In the genomic region with DNA sequence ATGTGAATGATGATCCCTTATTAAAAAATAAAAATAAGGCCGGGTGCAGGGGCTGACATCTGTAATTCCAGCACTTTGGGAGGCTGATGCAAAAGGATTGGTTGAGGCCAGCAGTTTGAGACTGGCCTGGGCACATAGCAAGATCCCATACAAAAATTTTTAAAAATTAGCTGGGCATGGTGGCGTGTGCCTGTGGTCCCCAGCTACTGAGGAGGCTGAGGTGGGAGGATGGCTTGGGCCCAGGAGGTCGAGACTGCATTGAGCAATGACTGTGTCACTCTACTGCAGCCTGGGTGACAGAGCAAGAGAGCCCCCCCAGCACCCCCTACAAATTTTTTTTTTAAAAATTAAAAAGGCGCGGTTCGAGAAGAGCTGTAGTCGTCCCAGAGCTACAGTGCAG, we compare ENCODE assay signal across 8 cellular contexts. TPM values are rescaled to one million over a fixed set of nuclear protein-coding genes. Genes with fewer than 3 reads are reported as not detected.
DNase-seq lines count a peak whose midpoint lies in the region; FAIRE-seq and TF ChIP-seq lines count a peak whose summit lies in the region.

No MANE protein-coding gene starts in this region.

- peak overlapping the region; percentile 90 for H3K27ac Mint-ChIP-seq in activated CD4-positive, alpha-beta T cell treated with anti-CD3 and anti-CD28 coated beads, Interleukin-2, amount 10 ng/mL, durations not matched to agents 7 days and 5 days

- CTCF ChIA-PET in activated CD4-positive, alpha-beta T cell treated with anti-CD3 and anti-CD28 coated beads, Interleukin-2, amount 10 ng/mL, durations not matched to agents 7 days and 5 days (lab: Charles Lee) = no interaction called here

- WGBS in liver = 36% methylated on average over 7 of the region's 7 CpGs

- H3K27me3 ChIP-seq in adipocyte (replicated peaks; ENCODE audit: control insufficient read depth, insufficient read depth, low read length) = no peaks in the 10 kb centered on the region
- H3K27me3 ChIP-seq in liver (ENCODE audit: control insufficient read depth in 4 of 4, insufficient read depth in 4 of 4, low read length in 3 of 4) = no peaks in the 10 kb centered on the region

- H3K9ac ChIP-seq in adipocyte (ENCODE audit: low read length) (peak overlapping the region; percentile 88), liver (ENCODE audit: low read depth in 1 of 2, low read length in 2 of 2) (peak overlapping the region in 1 of 2 donors; percentile 89)

- H3K9me3 ChIP-seq in adipocyte (ENCODE audit: control insufficient read depth, low read length) (no peaks in the 10 kb centered on the region), liver (ENCODE audit: control insufficient read depth in 4 of 4, low read length in 3 of 4) (no peaks in the 10 kb centered on the region)

- FAIRE-seq in urothelium cell line (lab: Jason Lieb, UNC) = no peak

- H3K9me3 Mint-ChIP-seq in activated CD4-positive, alpha-beta T cell treated with anti-CD3 and anti-CD28 coated beads, Interleukin-2, amount 10 ng/mL, durations not matched to agents 7 days and 5 days = no peaks in the 10 kb centered on the region

- POLR2A ChIA-PET in activated CD4-positive, alpha-beta T cell treated with anti-CD3 and anti-CD28 coated beads, Interleukin-2, amount 10 ng/mL, durations not matched to agents 7 days and 5 days (lab: Charles Lee) = no interaction called here

- peak overlapping the region; percentile 81 for H3K4me3 Mint-ChIP-seq in activated CD4-positive, alpha-beta T cell treated with anti-CD3 and anti-CD28 coated beads, Interleukin-2, amount 10 ng/mL, durations not matched to agents 7 days and 5 days

- H3K4me3 ChIP-seq in adipocyte (ENCODE audit: low read length) = peak overlapping the region; percentile 81
- H3K4me3 ChIP-seq in liver (ENCODE audit: low read depth in 1 of 3, low read length in 3 of 3) = peak overlapping the region in 1 of 3 donors; percentile 88

- H3K4me1 ChIP-seq in adipocyte (ENCODE audit: control insufficient read depth, insufficient read depth, low read length) (peaks cover 38% of the 10 kb centered on the region), liver (ENCODE audit: control insufficient read depth in 4 of 4, insufficient read depth in 4 of 4, low read length in 3 of 4) (peaks cover 19 to 48% (median 41%) of the 10 kb centered on the region in 4 donors)

- no peak for DNase-seq in activated CD4-positive, alpha-beta T cell treated with anti-CD3 and anti-CD28 coated beads, Interleukin-2, amount 10 ng/mL, durations not matched to agents 7 days and 5 days
- DNase-seq in activated CD4-positive, alpha-beta T cell treated with anti-CD3 and anti-CD28 coated beads, Interleukin-2, amount 50 U/mL, for 48 hours = no peak
- DNase-seq in adipocyte (ENCODE audit: low read depth) = no peak
- no peak for DNase-seq in substantia nigra (lab: John Stamatoyannopoulos, UW)
- DNase-seq in NK-92 (lab: John Stamatoyannopoulos, UW; ENCODE audit: unreplicated experiment) = no peak
- no peak for DNase-seq in foreskin melanocyte
- no peak for DNase-seq in urothelium cell line (ENCODE audit: low spot score)

- no peak for TF ChIP-seq CTCF in liver (IDR thresholded peaks at IDR 0.05; ENCODE audit: low read depth, low read length, missing input control)

- no peak for TF ChIP-seq RAD21 in liver (IDR thresholded peaks at IDR 0.05)

- peaks cover 6% of the 10 kb centered on the region for H3K36me3 Mint-ChIP-seq in activated CD4-positive, alpha-beta T cell treated with anti-CD3 and anti-CD28 coated beads, Interleukin-2, amount 10 ng/mL, durations not matched to agents 7 days and 5 days (ENCODE audit: low read depth)

- peak overlapping the region; percentile 94 to 99 for H3K27ac ChIP-seq in liver (ENCODE audit: low read depth in 1 of 2, low read length in 2 of 2)
- H3K27ac ChIP-seq in substantia nigra (ENCODE audit: low read depth, low read length, poor library complexity, severe bottlenecking) = peak overlapping the region; percentile 85

- H3K4me1 Mint-ChIP-seq in activated CD4-positive, alpha-beta T cell treated with anti-CD3 and anti-CD28 coated beads, Interleukin-2, amount 10 ng/mL, durations not matched to agents 7 days and 5 days = peaks cover 34% of the 10 kb centered on the region

- H3K36me3 ChIP-seq in adipocyte (ENCODE audit: control insufficient read depth, insufficient read depth, low read length, severe bottlenecking) (peaks cover 4% of the 10 kb centered on the region), liver (ENCODE audit: control insufficient read depth in 4 of 4, insufficient read depth in 3 of 4, low read depth in 1 of 4, low read length in 3 of 4) (no peaks in the 10 kb centered on the region)

- no peaks in the 10 kb centered on the region for H3K27me3 Mint-ChIP-seq in activated CD4-positive, alpha-beta T cell treated with anti-CD3 and anti-CD28 coated beads, Interleukin-2, amount 10 ng/mL, durations not matched to agents 7 days and 5 days

TF ChIP-seq in liver, 16 proteins besides CTCF, POLR2A, EP300 and RAD21:
- TF ChIP-seq NR2F2 (IDR thresholded peaks at IDR 0.05) = no peak
- no peak for TF ChIP-seq FOXA1 (IDR thresholded peaks at IDR 0.05)
- no peak for TF ChIP-seq REST (IDR thresholded peaks at IDR 0.05)
- no peak for TF ChIP-seq GABPA (IDR thresholded peaks at IDR 0.05 in 1 of 2, conservative IDR thresholded peaks at IDR 0.05 in 1 of 2)
- no peak for TF ChIP-seq SP1 (IDR thresholded peaks at IDR 0.05)
- TF ChIP-seq MAX (IDR thresholded peaks at IDR 0.05) = no peak
- no peak for TF ChIP-seq RXRA (IDR thresholded peaks at IDR 0.05)
- TF ChIP-seq HNF4G (IDR thresholded peaks at IDR 0.05) = no peak
- TF ChIP-seq HNF4A (conservative IDR thresholded peaks at IDR 0.05) = no peak
- no peak for TF ChIP-seq FOXA2 (IDR thresholded peaks at IDR 0.05)
TF ChIP-seq in liver: peak in this region for 0.

RNA-seq across cellular contexts. Expression of gene BRI3, which starts 1.2 kb away (rescaled TPM):
- total RNA-seq in activated CD4-positive, alpha-beta T cell treated with anti-CD3 and anti-CD28 coated beads, Interleukin-2, amount 10 ng/mL, durations not matched to agents 7 days and 5 days = 10 to 100 TPM; 42.0 to 48.3 TPM
- total RNA-seq in liver = 10 to 100 TPM; 14.0 to 30.1 TPM
- 10 to 100 TPM; 69.3 to 80.4 TPM for polyA plus RNA-seq in liver

RNA-seq across cellular contexts. Expression of gene TECPR1, which starts 28.3 kb away (rescaled TPM):
- total RNA-seq in activated CD4-positive, alpha-beta T cell treated with anti-CD3 and anti-CD28 coated beads, Interleukin-2, amount 10 ng/mL, durations not matched to agents 7 days and 5 days = 10 to 100 TPM; 82.5 to 99.2 TPM
- total RNA-seq in liver = 10 to 100 TPM; 10.9 to 16.3 TPM
- polyA plus RNA-seq in liver = 1 to 10 TPM; 3.3 to 4.8 TPM

Comparison
In these comparisons a context has a peak if more than half of its experiments do, and no peak if none do; other contexts are left out.
1. RNA of gene TECPR1, which starts 28.3 kb away (total RNA-seq): 82.5 to 99.2 TPM in activated CD4-positive, alpha-beta T cell treated with anti-CD3 and anti-CD28 coated beads, Interleukin-2, amount 10 ng/mL, durations not matched to agents 7 days and 5 days; 10.9 to 16.3 TPM in liver; every median in the first group is over 4 times any median in the second.